9 cellular contexts compared by ENCODE assay signal in genomic region chr6:157527471-157527907, GRCh38.
DNase-seq lines count a peak whose midpoint lies in the region; ATAC-seq, FAIRE-seq and TF ChIP-seq lines count a peak whose summit lies in the region.
"Had no signal": no experiment of that assay in that cellular context is flagged by ENCODE, and none has a peak within 500 bp of the region (broad histone marks: within the 10 kb centered on the region; RNA-seq: fewer than 3 reads in every experiment).

No MANE protein-coding gene starts in this region.

- peak overlapping the region in 1 of 2 donors; percentile 11 for H3K27ac Mint-ChIP-seq in activated naive CD4-positive, alpha-beta T cell treated with anti-CD3 and anti-CD28 coated beads, Interleukin-2, amount 50 U/mL, for 72 hours
- H3K27ac Mint-ChIP-seq: stimulated activated naive CD8-positive, alpha-beta T cell treated with anti-CD3 and anti-CD28 coated beads, Interleukin-15, Interleukin-2, amounts not matched to agents 100 ng/mL and 50 ng/mL, for 24 hours had no signal

- no peak for FAIRE-seq in GM12891 (lab: Jason Lieb, UNC)

- TF ChIP-seq POLR2A in gastroesophageal sphincter (IDR thresholded peaks at IDR 0.05) = no peak
- no peak for TF ChIP-seq POLR2A in uterus (IDR thresholded peaks at IDR 0.05)
- no peak for TF ChIP-seq POLR2A in GM12891 (IDR thresholded peaks at IDR 0.05; ENCODE audit: low read depth, low read length)

- no peaks in the 10 kb centered on the region for H3K9me3 ChIP-seq in gastroesophageal sphincter
- no peaks in the 10 kb centered on the region for H3K9me3 ChIP-seq in uterus

- ATAC-seq in activated naive CD4-positive, alpha-beta T cell treated with anti-CD3 and anti-CD28 coated beads, Interleukin-2, amount 50 U/mL, for 72 hours = peak; percentile 81 to 92
- peak; percentile 81 for ATAC-seq in gastroesophageal sphincter

- in situ Hi-C loops in KBM-7 (cut with MboI; ENCODE audit: low pct_unique_long_range_greater_than_20kb, low sequenced_read_pairs) = no loop called here

- TF ChIP-seq EP300 in gastroesophageal sphincter (IDR thresholded peaks at IDR 0.05) = no peak

- 40 to 55% methylated on average over 3 to 4 of the region's 4 CpGs for WGBS in gastroesophageal sphincter (ENCODE audit: low coverage in 1 of 2), 2 donors

- intact Hi-C loops in uterus (cut with DNase I; ENCODE audit: low total_unique reads) = no loop called here

- H3K36me3 ChIP-seq in gastroesophageal sphincter = no peaks in the 10 kb centered on the region
- no peaks in the 10 kb centered on the region for H3K36me3 ChIP-seq in uterus

- H3K27ac ChIP-seq in gastroesophageal sphincter (peak overlapping the region in 2 of 4 donors; percentile 2 to 41), uterus (peak overlapping the region; percentile 33 to 42)

- DNase-seq in activated naive CD4-positive, alpha-beta T cell treated with anti-CD3 and anti-CD28 coated beads, Interleukin-2, amount 50 U/mL, for 72 hours (ENCODE audit: low spot score in 2 of 2) = no peak
- DNase-seq in activated naive CD4-positive, alpha-beta T cell treated with Interleukin-2 at 50 U/mL for 16 hours = no peak
- DNase-seq in KBM-7 = peak; percentile 75
- peak in 1 of 2 donors; percentile 54 for DNase-seq in uterus
- DNase-seq in GOT3 (lab: John Stamatoyannopoulos, UW) = no peak
- DNase-seq in GM12891 (ENCODE audit: insufficient read length, low spot score) = no peak
- no peak for DNase-seq in GDM1 (lab: John Stamatoyannopoulos, UW)

- no peak for TF ChIP-seq CTCF in gastroesophageal sphincter (IDR thresholded peaks at IDR 0.05)
- no peak for TF ChIP-seq CTCF in uterus (IDR thresholded peaks at IDR 0.05)

- H3K36me3 Mint-ChIP-seq in activated naive CD4-positive, alpha-beta T cell treated with anti-CD3 and anti-CD28 coated beads, Interleukin-2, amount 50 U/mL, for 72 hours = peaks cover 0 to 28% of the 10 kb centered on the region in 2 donors

- H3K27me3 ChIP-seq in gastroesophageal sphincter (no peaks in the 10 kb centered on the region), uterus (no peaks in the 10 kb centered on the region)

- peaks cover 0 to 11% of the 10 kb centered on the region in 2 donors for H3K9me3 Mint-ChIP-seq in activated naive CD4-positive, alpha-beta T cell treated with anti-CD3 and anti-CD28 coated beads, Interleukin-2, amount 50 U/mL, for 72 hours
- H3K9me3 Mint-ChIP-seq: stimulated activated naive CD8-positive, alpha-beta T cell treated with anti-CD3 and anti-CD28 coated beads, Interleukin-15, Interleukin-2, amounts not matched to agents 100 ng/mL and 50 ng/mL, for 24 hours had no signal

- H3K4me1 ChIP-seq in gastroesophageal sphincter = peaks cover 0 to 10% (median 6%) of the 10 kb centered on the region in 3 donors
- no peaks in the 10 kb centered on the region for H3K4me1 ChIP-seq in uterus

- H3K4me3 ChIP-seq in gastroesophageal sphincter = no peak overlapping the region
- no peak overlapping the region for H3K4me3 ChIP-seq in uterus

TF ChIP-seq in GM12891, 5 proteins besides CTCF, POLR2A, EP300 and RAD21:
- TF ChIP-seq SPI1 (IDR thresholded peaks at IDR 0.05; ENCODE audit: low read depth, low read length) (no peak), POLR2AphosphoS5 (IDR thresholded peaks at IDR 0.05; ENCODE audit: low read depth, low read length) (no peak), TAF1 (IDR thresholded peaks at IDR 0.05; ENCODE audit: low read depth, low read length) (no peak), POU2F2 (IDR thresholded peaks at IDR 0.05; ENCODE audit: low read depth, low read length) (no peak), PAX5 (IDR thresholded peaks at IDR 0.05; ENCODE audit: insufficient read depth, low read length, severe bottlenecking) (no peak)
